Comparison of ENCODE assay signal across 9 cellular contexts in the genomic region with DNA sequence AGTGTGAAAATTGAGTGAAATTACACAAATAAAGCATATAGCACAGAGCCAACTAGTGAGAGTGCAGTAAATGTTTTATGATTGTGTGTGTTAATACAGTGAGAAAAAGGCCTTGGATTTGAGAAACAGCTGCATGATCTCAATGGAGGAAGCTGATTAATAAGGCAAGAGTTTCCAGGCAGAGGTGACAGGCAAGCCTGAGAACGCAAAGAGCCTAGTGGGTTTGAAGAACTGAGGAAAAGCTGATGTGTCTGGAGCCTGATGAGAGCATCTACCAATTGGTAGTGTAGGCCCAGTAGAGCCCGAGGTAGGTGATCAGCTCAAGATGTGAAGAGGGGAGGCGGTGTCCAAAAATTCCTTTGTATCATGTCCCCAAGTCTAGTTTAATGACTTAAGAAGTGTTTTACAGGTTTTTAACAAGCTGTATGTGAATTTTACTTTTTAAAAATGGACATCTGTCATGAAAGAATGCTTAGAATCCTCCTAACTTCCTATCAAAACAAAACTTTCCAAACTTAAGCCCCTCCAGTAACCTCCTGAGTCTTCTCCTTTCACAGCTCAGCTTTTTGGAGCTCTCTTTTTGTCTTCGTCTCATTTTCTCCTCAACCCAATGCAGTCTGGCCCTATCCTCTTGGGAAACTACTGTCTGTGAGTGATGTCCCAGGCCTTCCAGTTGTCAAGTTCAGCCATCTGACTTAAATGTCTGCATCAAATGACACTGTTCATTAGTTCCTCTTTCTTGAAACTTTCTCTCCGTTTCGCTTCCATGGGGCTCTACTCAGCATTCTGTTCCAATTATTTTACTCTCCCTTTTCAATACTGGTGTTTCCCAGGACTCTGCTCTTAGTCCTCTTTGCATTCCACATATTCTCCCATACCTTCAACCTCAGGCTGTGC. TPM values are rescaled to one million over a fixed set of nuclear protein-coding genes. Genes with fewer than 3 reads are reported as not detected.
DNase-seq lines count a peak whose midpoint lies in the region; ATAC-seq, FAIRE-seq and TF ChIP-seq lines count a peak whose summit lies in the region.
"Had no signal": no experiment of that assay in that cellular context is flagged by ENCODE, and none has a peak within 500 bp of the region (broad histone marks: within the 10 kb centered on the region; RNA-seq: fewer than 3 reads in every experiment).

No MANE protein-coding gene starts in this region.

- no peaks in the 10 kb centered on the region for H3K36me3 ChIP-seq in left lung

- no peak overlapping the region for H3K27ac Mint-ChIP-seq in naive thymus-derived CD8-positive, alpha-beta T cell
- H3K27ac Mint-ChIP-seq in mesothelial cell of epicardium, result no peak overlapping the region
- H3K27ac Mint-ChIP-seq: brain had no signal

- TF ChIP-seq POLR2A in A549 (IDR thresholded peaks at IDR 0.05; ENCODE audit: low read length), result no peak

- H3K4me1 Mint-ChIP-seq in naive thymus-derived CD8-positive, alpha-beta T cell, result peaks cover 10 to 19% (median 17%) of the 10 kb centered on the region in 4 donors
- H3K4me1 Mint-ChIP-seq in mesothelial cell of epicardium, result peaks cover 10% of the 10 kb centered on the region

- POLR2A ChIA-PET in A549 (lab: Yijun Ruan, JAX), result interaction anchor here (0.5 kb wide), 1 partner anchor 688 kb away, joined by 3 read pairs; no protein-coding TSS in a partner anchor
- POLR2A ChIA-PET in naive thymus-derived CD8-positive, alpha-beta T cell (lab: Charles Lee), result interaction anchor here (1.1 to 3.1 kb wide), 3 partner anchors 177 to 208 kb away, joined by 4 to 23 read pairs (median 8); no protein-coding TSS in a partner anchor

- no peak for ATAC-seq in A549
- ATAC-seq in GM18861 (IDR thresholded peaks at IDR 0.05; ENCODE audit: unreplicated experiment), result peak; percentile 17
- ATAC-seq in left lung, result no peak
- no peak for ATAC-seq in naive thymus-derived CD8-positive, alpha-beta T cell
- ATAC-seq in HG03045 (IDR thresholded peaks at IDR 0.05; ENCODE audit: unreplicated experiment), result no peak

- TF ChIP-seq RAD21 in A549 (conservative IDR thresholded peaks at IDR 0.05 in 1 of 2, IDR thresholded peaks at IDR 0.05 in 1 of 2), result no peak

- H3K9me3 ChIP-seq in A549, result no peaks in the 10 kb centered on the region
- no peaks in the 10 kb centered on the region for H3K9me3 ChIP-seq in left lung

- H3K4me3 Mint-ChIP-seq in naive thymus-derived CD8-positive, alpha-beta T cell, result no peak overlapping the region
- H3K4me3 Mint-ChIP-seq in mesothelial cell of epicardium, result no peak overlapping the region
- H3K4me3 Mint-ChIP-seq: brain had no signal

- 83% methylated on average over 6 of the region's 6 CpGs for WGBS in A549 (ENCODE audit: missing lambda C conversion rate)

- DNase-seq in A549 (ENCODE audit: low read depth in 1 of 2, low spot score in 1 of 2) (no peak), UCSD-AML1 (lab: John Stamatoyannopoulos, UW; ENCODE audit: unreplicated experiment) (peak; percentile 12), left lung (no peak), mesothelial cell of epicardium (ENCODE audit: low spot score in 2 of 2, unreplicated experiment in 2 of 2) (no peak)
- DNase-seq in activated CD8-positive, alpha-beta memory T cell treated with anti-CD3 and anti-CD28 coated beads for 24 hours, result no peak
- DNase-seq in naive thymus-derived CD8-positive, alpha-beta T cell, result no peak

- intact Hi-C loops in left lung (cut with DNase I), result no loop called here

- no peak for FAIRE-seq in A549 (lab: Jason Lieb, UNC)

- CTCF ChIA-PET in A549 (lab: Yijun Ruan, JAX), result no interaction called here

- TF ChIP-seq CTCF in A549 (IDR thresholded peaks at IDR 0.05), result no peak
- TF ChIP-seq CTCF in left lung (IDR thresholded peaks at IDR 0.05), result no peak
- no peak for TF ChIP-seq CTCF in mesothelial cell of epicardium (IDR thresholded peaks at IDR 0.05; ENCODE audit: unreplicated experiment)

- H3K27me3 Mint-ChIP-seq in naive thymus-derived CD8-positive, alpha-beta T cell, result no peaks in the 10 kb centered on the region
- H3K27me3 Mint-ChIP-seq in mesothelial cell of epicardium (ENCODE audit: low read depth), result no peaks in the 10 kb centered on the region
- H3K27me3 Mint-ChIP-seq: brain had no signal

- H3K27me3 ChIP-seq in left lung, result peaks cover 6 to 31% of the 10 kb centered on the region in 2 donors

- H3K4me1 ChIP-seq in A549 (peaks cover 43% of the 10 kb centered on the region), left lung (peaks cover 22 to 48% of the 10 kb centered on the region in 2 donors)

- H3K4me2 ChIP-seq in A549, result peak overlapping the region; percentile 91

- H3K4me3 ChIP-seq in A549 (peak overlapping the region; percentile 95), left lung (peak overlapping the region; percentile 75 to 89)

- no peak for TF ChIP-seq EP300 in A549 (IDR thresholded peaks at IDR 0.05)

- peaks cover 0 to 7% (median 1%) of the 10 kb centered on the region in 3 donors for H3K36me3 Mint-ChIP-seq in naive thymus-derived CD8-positive, alpha-beta T cell
- no peaks in the 10 kb centered on the region for H3K36me3 Mint-ChIP-seq in mesothelial cell of epicardium
- H3K36me3 Mint-ChIP-seq: brain had no signal

- H3K9me3 Mint-ChIP-seq in naive thymus-derived CD8-positive, alpha-beta T cell, result no peaks in the 10 kb centered on the region
- no peaks in the 10 kb centered on the region for H3K9me3 Mint-ChIP-seq in mesothelial cell of epicardium

- H3K27ac ChIP-seq in A549 (peak overlapping the region; percentile 89 to 94), left lung (peak overlapping the region in 1 of 2 donors; percentile 87)

TF ChIP-seq in A549, 52 proteins besides CTCF, POLR2A, EP300 and RAD21 (continues in another document):
- TF ChIP-seq PHF8 (IDR thresholded peaks at IDR 0.05; ENCODE audit: borderline replicate concordance, low read depth) (no peak), MAX (IDR thresholded peaks at IDR 0.05) (no peak), POLR2AphosphoS2 (conservative IDR thresholded peaks at IDR 0.05; ENCODE audit: low read length) (no peak), HOXB5 (CRISPR knock-in tag; IDR thresholded peaks at IDR 0.05) (no peak), EHMT2 (IDR thresholded peaks at IDR 0.05; ENCODE audit: low read depth) (no peak), NR3C1 (IDR thresholded peaks at IDR 0.05) (no peak), MYC (IDR thresholded peaks at IDR 0.05; ENCODE audit: borderline replicate concordance, low read length) (no peak), CBX8 (IDR thresholded peaks at IDR 0.05) (no peak), HDAC2 (IDR thresholded peaks at IDR 0.05) (no peak), RARB (CRISPR knock-in tag; IDR thresholded peaks at IDR 0.05) (no peak)
- TF ChIP-seq, protein P1, sequence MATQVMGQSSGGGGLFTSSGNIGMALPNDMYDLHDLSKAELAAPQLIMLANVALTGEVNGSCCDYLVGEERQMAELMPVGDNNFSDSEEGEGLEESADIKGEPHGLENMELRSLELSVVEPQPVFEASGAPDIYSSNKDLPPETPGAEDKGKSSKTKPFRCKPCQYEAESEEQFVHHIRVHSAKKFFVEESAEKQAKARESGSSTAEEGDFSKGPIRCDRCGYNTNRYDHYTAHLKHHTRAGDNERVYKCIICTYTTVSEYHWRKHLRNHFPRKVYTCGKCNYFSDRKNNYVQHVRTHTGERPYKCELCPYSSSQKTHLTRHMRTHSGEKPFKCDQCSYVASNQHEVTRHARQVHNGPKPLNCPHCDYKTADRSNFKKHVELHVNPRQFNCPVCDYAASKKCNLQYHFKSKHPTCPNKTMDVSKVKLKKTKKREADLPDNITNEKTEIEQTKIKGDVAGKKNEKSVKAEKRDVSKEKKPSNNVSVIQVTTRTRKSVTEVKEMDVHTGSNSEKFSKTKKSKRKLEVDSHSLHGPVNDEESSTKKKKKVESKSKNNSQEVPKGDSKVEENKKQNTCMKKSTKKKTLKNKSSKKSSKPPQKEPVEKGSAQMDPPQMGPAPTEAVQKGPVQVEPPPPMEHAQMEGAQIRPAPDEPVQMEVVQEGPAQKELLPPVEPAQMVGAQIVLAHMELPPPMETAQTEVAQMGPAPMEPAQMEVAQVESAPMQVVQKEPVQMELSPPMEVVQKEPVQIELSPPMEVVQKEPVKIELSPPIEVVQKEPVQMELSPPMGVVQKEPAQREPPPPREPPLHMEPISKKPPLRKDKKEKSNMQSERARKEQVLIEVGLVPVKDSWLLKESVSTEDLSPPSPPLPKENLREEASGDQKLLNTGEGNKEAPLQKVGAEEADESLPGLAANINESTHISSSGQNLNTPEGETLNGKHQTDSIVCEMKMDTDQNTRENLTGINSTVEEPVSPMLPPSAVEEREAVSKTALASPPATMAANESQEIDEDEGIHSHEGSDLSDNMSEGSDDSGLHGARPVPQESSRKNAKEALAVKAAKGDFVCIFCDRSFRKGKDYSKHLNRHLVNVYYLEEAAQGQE (IDR thresholded peaks at IDR 0.05), result no peak

RNA-seq across cellular contexts. Expression of gene CDC40, which starts 1.2 kb away (rescaled TPM):
- polyA plus RNA-seq in A549 (2011; rRNA removed) (12.8 and 22.2 TPM in 2 replicates), A549 (2017; fragmentation: RNase III; extraction: RNeasy Plus Mini Kit Qiagen cat#74134 plus additional on column Dnase treatment) (11.4 to 11.7 TPM (median 11.6 TPM) in 3 replicates)
- polyA plus RNA-seq in A549 (2012; cell fraction: cytosol; rRNA removed), result 3.9 and 4.6 TPM in 2 replicates
- 2.2 and 2.4 TPM in 2 replicates for polyA plus RNA-seq in A549 (2012; cell fraction: nucleus; rRNA removed)
- polyA minus RNA-seq in A549 (2011; rRNA and poly(A)+ RNA removed), result 8.1 and 8.7 TPM in 2 replicates
- total RNA-seq in left lung (10 to 100 TPM; 23.4 to 25.9 TPM), mesothelial cell of epicardium (22.9 to 24.3 TPM (median 23.8 TPM) in 3 replicates)
- total RNA-seq in naive thymus-derived CD8-positive, alpha-beta T cell, result 10 to 100 TPM; 38.5 to 39.6 TPM
- 10 to 100 TPM; 21.0 to 25.6 (median 22.5) TPM for polyA plus RNA-seq in naive thymus-derived CD8-positive, alpha-beta T cell

RNA-seq across cellular contexts. Expression of gene WASF1, which starts 1.9 kb away (rescaled TPM):
- 18.2 and 21.0 TPM in 2 replicates for polyA plus RNA-seq in A549 (2011; rRNA removed)
- 14.9 and 17.1 TPM in 2 replicates for polyA plus RNA-seq in A549 (2012; cell fraction: cytosol; rRNA removed)
- polyA plus RNA-seq in A549 (2012; cell fraction: nucleus; rRNA removed), result 9.8 and 12.1 TPM in 2 replicates
- 10.0 to 12.8 TPM (median 11.4 TPM) in 3 replicates for polyA plus RNA-seq in A549 (2017; fragmentation: RNase III; extraction: RNeasy Plus Mini Kit Qiagen cat#74134 plus additional on column Dnase treatment)
- 6.3 and 7.5 TPM in 2 replicates for polyA minus RNA-seq in A549 (2011; rRNA and poly(A)+ RNA removed)
- total RNA-seq in left lung, result 1 to 10 TPM; 5.5 to 6.3 TPM
- 1 to 10 TPM; 2.7 to 3.2 TPM for total RNA-seq in naive thymus-derived CD8-positive, alpha-beta T cell
- polyA plus RNA-seq in naive thymus-derived CD8-positive, alpha-beta T cell, result 1 to 10 TPM in 2 of 3 donors, under 1 TPM in 1; 0.22 to 1.5 (median 1.1) TPM
- total RNA-seq in mesothelial cell of epicardium, result 66.6 to 73.0 TPM (median 71.3 TPM) in 3 replicates
